17 cellular contexts compared by ENCODE assay signal in genomic region chr20:18477218-18477617, GRCh38. TPM values are rescaled to one million over a fixed set of nuclear protein-coding genes. Genes with fewer than 3 reads are reported as not detected.
DNase-seq lines count a peak whose midpoint lies in the region; ATAC-seq, FAIRE-seq and TF ChIP-seq lines count a peak whose summit lies in the region.
"Had no signal": no experiment of that assay in that cellular context is flagged by ENCODE, and none has a peak within 500 bp of the region (broad histone marks: within the 10 kb centered on the region; RNA-seq: fewer than 3 reads in every experiment).

No MANE protein-coding gene starts in this region.

- H3K4me2 ChIP-seq in A549 (no peak overlapping the region), hepatocyte (peak overlapping the region; percentile 24)

- no peaks in the 10 kb centered on the region for H3K79me2 ChIP-seq in hepatocyte

- H3K9me3 ChIP-seq in A549, result no peaks in the 10 kb centered on the region
- no peaks in the 10 kb centered on the region for H3K9me3 ChIP-seq in hepatocyte (ENCODE audit: low read depth)
- no peaks in the 10 kb centered on the region for H3K9me3 ChIP-seq in liver (ENCODE audit: control insufficient read depth in 4 of 4, low read length in 3 of 4)

- peak; percentile 92 for FAIRE-seq in A549 (lab: Jason Lieb, UNC)
- FAIRE-seq: D721Med, G401.6, GM12892, H54 had no signal

- H3K36me3 ChIP-seq in hepatocyte (replicated peaks; ENCODE audit: insufficient read depth, low read depth) (no peaks in the 10 kb centered on the region), liver (ENCODE audit: control insufficient read depth in 4 of 4, insufficient read depth in 3 of 4, low read depth in 1 of 4, low read length in 3 of 4) (peaks cover 4 to 34% (median 23%) of the 10 kb centered on the region in 4 donors), H7 (replicated peaks; ENCODE audit: control insufficient read depth, insufficient read depth, low read length) (peaks cover 6% of the 10 kb centered on the region)

- no peak overlapping the region for H3K4me3 ChIP-seq in A549
- no peak overlapping the region for H3K4me3 ChIP-seq in hepatocyte
- H3K4me3 ChIP-seq in liver (ENCODE audit: low read depth in 1 of 3, low read length in 3 of 3), result no peak overlapping the region
- no peak overlapping the region for H3K4me3 ChIP-seq in H7 (ENCODE audit: insufficient read depth, low read depth, low read length)

- H3K27me3 ChIP-seq in hepatocyte, result no peaks in the 10 kb centered on the region
- no peaks in the 10 kb centered on the region for H3K27me3 ChIP-seq in liver (ENCODE audit: control insufficient read depth in 4 of 4, insufficient read depth in 4 of 4, low read length in 3 of 4)
- H3K27me3 ChIP-seq in H7 (ENCODE audit: control insufficient read depth, insufficient read depth, low read length), result no peaks in the 10 kb centered on the region

- no peak for TF ChIP-seq CTCF in A549 (IDR thresholded peaks at IDR 0.05)
- no peak for TF ChIP-seq CTCF in hepatocyte (IDR thresholded peaks at IDR 0.05; ENCODE audit: poor library complexity)
- TF ChIP-seq CTCF in liver (IDR thresholded peaks at IDR 0.05; ENCODE audit: low read depth, low read length, missing input control), result no peak

- TF ChIP-seq POLR2A in A549 (IDR thresholded peaks at IDR 0.05; ENCODE audit: low read length), result no peak

- no peak overlapping the region for H2AFZ ChIP-seq in hepatocyte

- WGBS in A549 (ENCODE audit: missing lambda C conversion rate), result 92% methylated on average over 1 of the region's 1 CpG
- WGBS in hepatocyte (ENCODE audit: low lambda C conversion rate, missing lambda C conversion rate), result 93% methylated on average over 1 of the region's 1 CpG
- 43% methylated on average over 1 of the region's 1 CpG for WGBS in liver

- no peaks in the 10 kb centered on the region for H4K20me1 ChIP-seq in hepatocyte (ENCODE audit: insufficient read depth, poor library complexity, severe bottlenecking)

- POLR2A ChIA-PET in A549 (lab: Yijun Ruan, JAX), result interaction anchor here (1.1 to 2.1 kb wide), 2 partner anchors 10 to 20 kb away, joined by 3 to 10 read pairs; partner anchors contain the start of genes DZANK1, POLR3F and RBBP9

- DNase-seq in A549 (ENCODE audit: low read depth in 1 of 2, low spot score in 1 of 2), result no peak
- DNase-seq in hepatocyte (ENCODE audit: low spot score), result no peak
- DNase-seq in NCI-H524 treated with DMSO at 0.1 percent for 48 hours (lab: John Stamatoyannopoulos, UW), result no peak
- no peak for DNase-seq in H7
- no peak for DNase-seq in superior temporal gyrus (ENCODE audit: extremely low spot score)
- DNase-seq: 8988T; C1 segment of cervical spinal cord; CD8-positive, alpha-beta T cell; DMS 273 treated with DMSO at 0.1 percent for 48 hours; DND-41; GOT3; HCEC 1CT had no signal

- H3K27ac ChIP-seq in A549 (no peak overlapping the region), hepatocyte (no peak overlapping the region), liver (ENCODE audit: low read depth in 1 of 2, low read length in 2 of 2) (no peak overlapping the region)

- TF ChIP-seq RAD21 in A549 (conservative IDR thresholded peaks at IDR 0.05 in 1 of 2, IDR thresholded peaks at IDR 0.05 in 1 of 2) (no peak), liver (IDR thresholded peaks at IDR 0.05) (no peak)

- CTCF ChIA-PET in A549 (lab: Yijun Ruan, JAX), result interaction anchor here (0.6 to 1.3 kb wide), 4 partner anchors 9 to 731 kb away, joined by 3 to 4 read pairs (median 3); no protein-coding TSS in a partner anchor

- H3K9ac ChIP-seq in liver (ENCODE audit: low read depth in 1 of 2, low read length in 2 of 2), result no peak overlapping the region

- no peak for TF ChIP-seq EP300 in A549 (IDR thresholded peaks at IDR 0.05)

- H3K4me1 ChIP-seq in A549, result no peaks in the 10 kb centered on the region
- H3K4me1 ChIP-seq in hepatocyte (ENCODE audit: insufficient read depth), result no peaks in the 10 kb centered on the region
- peaks cover 0 to 14% (median 8%) of the 10 kb centered on the region in 4 donors for H3K4me1 ChIP-seq in liver (ENCODE audit: control insufficient read depth in 4 of 4, insufficient read depth in 4 of 4, low read length in 3 of 4)

- H3K9me2 ChIP-seq in hepatocyte (replicated peaks; ENCODE audit: insufficient read depth), result no peaks in the 10 kb centered on the region

- no peak for ATAC-seq in A549
- ATAC-seq: CD8-positive, alpha-beta T cell had no signal

TF ChIP-seq in A549, 52 proteins besides CTCF, POLR2A, EP300 and RAD21 (continues in another document):
- TF ChIP-seq EHF (CRISPR knock-in tag; IDR thresholded peaks at IDR 0.05) (no peak), HEYL (CRISPR knock-in tag; IDR thresholded peaks at IDR 0.05) (no peak), CBX8 (IDR thresholded peaks at IDR 0.05) (no peak), ESRRA (IDR thresholded peaks at IDR 0.05; ENCODE audit: borderline replicate concordance, low read length) (no peak), PBX3 (IDR thresholded peaks at IDR 0.05) (no peak), MAFK (IDR thresholded peaks at IDR 0.05; ENCODE audit: partially characterized antibody) (no peak)

TF ChIP-seq in liver, 16 proteins besides CTCF, POLR2A, EP300 and RAD21:
- TF ChIP-seq HNF4A (conservative IDR thresholded peaks at IDR 0.05) (peak; percentile 47 to 58), MAX (IDR thresholded peaks at IDR 0.05) (no peak), SP1 (IDR thresholded peaks at IDR 0.05) (peak; percentile 19)
TF ChIP-seq in liver: peak in this region for 2.

RNA-seq across cellular contexts. Expression of gene POLR3F, which starts 10.0 kb away (rescaled TPM):
- polyA plus RNA-seq in A549 (2011; rRNA removed) (13.6 and 20.7 TPM in 2 replicates), A549 (2017; fragmentation: RNase III; extraction: RNeasy Plus Mini Kit Qiagen cat#74134 plus additional on column Dnase treatment) (21.8 to 23.7 TPM (median 22.6 TPM) in 3 replicates), hepatocyte (4.0 and 9.1 TPM in 2 replicates), liver (1 to 10 TPM; 2.5 to 3.1 TPM)
- polyA plus RNA-seq in A549 (2012; cell fraction: cytosol; rRNA removed), result 5.2 and 6.2 TPM in 2 replicates
- 4.4 and 5.0 TPM in 2 replicates for polyA plus RNA-seq in A549 (2012; cell fraction: nucleus; rRNA removed)
- 4.6 and 5.1 TPM in 2 replicates for polyA minus RNA-seq in A549 (2011; rRNA and poly(A)+ RNA removed)
- total RNA-seq in hepatocyte (7.7 and 10.8 TPM in 2 replicates), liver (1 to 10 TPM; 3.3 to 9.8 TPM)
- total RNA-seq in H7 (2014; rRNA removed; shearing (Covaris generic)), result 26.4 and 27.0 TPM in 2 replicates

RNA-seq across cellular contexts. Expression of gene DZANK1, which starts 10.4 kb away (rescaled TPM):
- polyA plus RNA-seq in A549 (2011; rRNA removed) (5.1 and 5.8 TPM in 2 replicates), A549 (2017; fragmentation: RNase III; extraction: RNeasy Plus Mini Kit Qiagen cat#74134 plus additional on column Dnase treatment) (3.3 to 3.8 TPM (median 3.5 TPM) in 3 replicates), hepatocyte (2.0 and 2.2 TPM in 2 replicates), liver (under 1 TPM; 0.19 to 0.33 TPM)
- 2.7 and 3.0 TPM in 2 replicates for polyA plus RNA-seq in A549 (2012; cell fraction: cytosol; rRNA removed)
- 4.6 and 5.9 TPM in 2 replicates for polyA plus RNA-seq in A549 (2012; cell fraction: nucleus; rRNA removed)
- polyA minus RNA-seq in A549 (2011; rRNA and poly(A)+ RNA removed), result 3.3 and 5.4 TPM in 2 replicates
- total RNA-seq in hepatocyte (1.1 and 1.8 TPM in 2 replicates), liver (under 1 TPM; 0.28 to 0.84 TPM)
- total RNA-seq in H7 (2014; rRNA removed; shearing (Covaris generic)), result 1.7 and 2.8 TPM in 2 replicates

RNA-seq across cellular contexts. Expression of gene RBBP9, which starts 19.8 kb away (rescaled TPM):
- polyA plus RNA-seq in A549 (2011; rRNA removed) (35.1 and 41.1 TPM in 2 replicates), A549 (2017; fragmentation: RNase III; extraction: RNeasy Plus Mini Kit Qiagen cat#74134 plus additional on column Dnase treatment) (18.6 to 21.5 TPM (median 20.7 TPM) in 3 replicates), hepatocyte (6.6 and 8.0 TPM in 2 replicates), liver (1 to 10 TPM; 6.4 to 6.8 TPM)
- polyA plus RNA-seq in A549 (2012; cell fraction: cytosol; rRNA removed), result 7.6 and 10.0 TPM in 2 replicates
- polyA plus RNA-seq in A549 (2012; cell fraction: nucleus; rRNA removed), result 2.5 and 3.7 TPM in 2 replicates
- 44.4 and 49.8 TPM in 2 replicates for polyA minus RNA-seq in A549 (2011; rRNA and poly(A)+ RNA removed)
- total RNA-seq in hepatocyte (22.5 and 31.7 TPM in 2 replicates), liver (1 to 10 TPM; 7.2 to 9.5 TPM)
- total RNA-seq in H7 (2014; rRNA removed; shearing (Covaris generic)), result 17.0 and 24.7 TPM in 2 replicates

RNA-seq across cellular contexts. Expression of gene SEC23B, which starts 30.5 kb away (rescaled TPM):
- polyA plus RNA-seq in A549 (2011; rRNA removed), result 158 and 186 TPM in 2 replicates
- 55.5 and 64.6 TPM in 2 replicates for polyA plus RNA-seq in A549 (2012; cell fraction: cytosol; rRNA removed)
- 48.7 and 64.7 TPM in 2 replicates for polyA plus RNA-seq in A549 (2012; cell fraction: nucleus; rRNA removed)
- 71.4 to 74.8 TPM (median 72.2 TPM) in 3 replicates for polyA plus RNA-seq in A549 (2017; fragmentation: RNase III; extraction: RNeasy Plus Mini Kit Qiagen cat#74134 plus additional on column Dnase treatment)
- polyA minus RNA-seq in A549 (2011; rRNA and poly(A)+ RNA removed), result 133 and 151 TPM in 2 replicates
- 47.7 and 49.9 TPM in 2 replicates for total RNA-seq in hepatocyte
- 43.0 and 50.4 TPM in 2 replicates for polyA plus RNA-seq in hepatocyte
- total RNA-seq in liver, result 10 to 100 TPM; 36.5 to 54.3 TPM
- 10 to 100 TPM; 12.8 to 33.2 TPM for polyA plus RNA-seq in liver
- total RNA-seq in H7 (2014; rRNA removed; shearing (Covaris generic)), result 92.0 and 94.0 TPM in 2 replicates
